In genomic region chrX:46860536-46860935, GRCh38 we compare ENCODE assay signal across 18 cellular contexts.
"Had no signal": no experiment of that assay in that cellular context is flagged by ENCODE, and none has a peak within 500 bp of the region (broad histone marks: within the 10 kb centered on the region; RNA-seq: fewer than 3 reads in every experiment).

No MANE protein-coding gene starts in this region.

- DNase-seq: activated B cell treated with CpG ODN at 0.5 μM for 24 hours; activated CD4-positive, alpha-beta T cell treated with anti-CD3 and anti-CD28 coated beads for 36 hours; activated CD4-positive, alpha-beta T cell treated with anti-CD3 and anti-CD28 coated beads, Interleukin-2, amount 50 U/mL, for 4 hours; activated CD8-positive, alpha-beta memory T cell treated with anti-CD3 and anti-CD28 coated beads for 24 hours; activated CD8-positive, alpha-beta memory T cell treated with anti-CD3 and anti-CD28 coated beads, Interleukin-2, amount 50 U/mL, for 4 hours; activated T-cell treated with anti-CD3 and anti-CD28 coated beads, Interleukin-2, amount 50 U/mL, for 24 hours; aorta; esophagus squamous epithelium; gastrocnemius medialis; head of caudate nucleus; hypothalamus; left ventricle myocardium inferior; mammary epithelial cell; natural killer cell; stimulated activated CD4-positive, alpha-beta T cell treated with anti-CD3 and anti-CD28 coated beads, Interleukin-4, amount 100 ng/mL, for 4 hours; substantia nigra; thyroid gland; upper lobe of right lung had no signal
